18 cellular contexts compared by ENCODE assay signal in genomic region chr16:80723981-80724380, GRCh38.
DNase-seq lines count a peak whose midpoint lies in the region; ATAC-seq, FAIRE-seq and TF ChIP-seq lines count a peak whose summit lies in the region.
"Had no signal": no experiment of that assay in that cellular context is flagged by ENCODE, and none has a peak within 500 bp of the region (broad histone marks: within the 10 kb centered on the region; RNA-seq: fewer than 3 reads in every experiment).

No MANE protein-coding gene starts in this region.

- ATAC-seq in HepG2: no peak
- ATAC-seq in right lobe of liver: no peak
- no peak for ATAC-seq in central memory CD8-positive, alpha-beta T cell (replicated peaks; ENCODE audit: extremely low read depth, poor library complexity, severe bottlenecking)
- no peak for ATAC-seq in stimulated activated effector memory CD8-positive, alpha-beta T cell treated with anti-CD3 and anti-CD28 coated beads, Interleukin-12 subunit alpha, Interleukin-12 subunit beta, amount 100 ng/mL, for 72 hours
- ATAC-seq: A549 had no signal

- FAIRE-seq in HepG2 (lab: Jason Lieb, UNC): no peak
- FAIRE-seq: A549, D721Med, G401.6, H1, HTR-8/SVneo had no signal

- no peaks in the 10 kb centered on the region for H3K27me3 ChIP-seq in HepG2 (ENCODE audit: control insufficient read depth in 1 of 2, insufficient read depth in 2 of 2, low read length in 2 of 2)
- H3K27me3 ChIP-seq in right lobe of liver: no peaks in the 10 kb centered on the region

- TF ChIP-seq POLR2A in HepG2 (IDR thresholded peaks at IDR 0.05; ENCODE audit: insufficient read depth in 1 of 2, low read depth in 2 of 2, low read length in 2 of 2): no peak
- TF ChIP-seq POLR2A in right lobe of liver (IDR thresholded peaks at IDR 0.05): no peak
- TF ChIP-seq POLR2A in lower leg skin (IDR thresholded peaks at IDR 0.05): no peak

- in situ Hi-C loops in HepG2 (cut with HindIII; ENCODE audit: extremely low pct_ligation_motif_present, low pct_unique_long_range_greater_than_20kb) (no loop called here), KBM-7 (cut with MboI; ENCODE audit: low pct_unique_long_range_greater_than_20kb, low sequenced_read_pairs) (no loop called here)

- H2AFZ ChIP-seq in HepG2 (ENCODE audit: low read length): no peak overlapping the region

- peaks cover 56% of the 10 kb centered on the region for H3K4me1 Mint-ChIP-seq in central memory CD8-positive, alpha-beta T cell
- H3K4me1 Mint-ChIP-seq in stimulated activated effector memory CD8-positive, alpha-beta T cell treated with anti-CD3 and anti-CD28 coated beads, Interleukin-12 subunit alpha, Interleukin-12 subunit beta, amount 100 ng/mL, for 72 hours: peaks cover 29% of the 10 kb centered on the region

- H3K27ac ChIP-seq in HepG2 (ENCODE audit: extremely low read length, insufficient read depth, low read length): no peak overlapping the region
- no peak overlapping the region for H3K27ac ChIP-seq in right lobe of liver
- H3K27ac ChIP-seq in HEK293 (ENCODE audit: extremely low read depth, low read depth, low read length): no peak overlapping the region
- H3K27ac ChIP-seq: A549 had no signal

- H3K27ac Mint-ChIP-seq in central memory CD8-positive, alpha-beta T cell (ENCODE audit: low read depth): peak overlapping the region; percentile 64
- peak overlapping the region; percentile 43 for H3K27ac Mint-ChIP-seq in stimulated activated effector memory CD8-positive, alpha-beta T cell treated with anti-CD3 and anti-CD28 coated beads, Interleukin-12 subunit alpha, Interleukin-12 subunit beta, amount 100 ng/mL, for 72 hours

- peaks cover 5% of the 10 kb centered on the region for H3K9me3 Mint-ChIP-seq in central memory CD8-positive, alpha-beta T cell
- peaks cover 5% of the 10 kb centered on the region for H3K9me3 Mint-ChIP-seq in stimulated activated effector memory CD8-positive, alpha-beta T cell treated with anti-CD3 and anti-CD28 coated beads, Interleukin-12 subunit alpha, Interleukin-12 subunit beta, amount 100 ng/mL, for 72 hours

- DNase-seq in HepG2 (ENCODE audit: low spot score) (no peak), right lobe of liver (no peak), GDM1 (lab: John Stamatoyannopoulos, UW) (no peak), lower leg skin (ENCODE audit: low spot score in 2 of 2) (no peak), KBM-7 (no peak)
- DNase-seq in central memory CD8-positive, alpha-beta T cell (ENCODE audit: low spot score in 2 of 2): no peak
- DNase-seq in stimulated activated effector memory CD8-positive, alpha-beta T cell treated with anti-CD3 and anti-CD28 coated beads, Interleukin-12 subunit alpha, Interleukin-12 subunit beta, amount 100 ng/mL, for 72 hours (ENCODE audit: low spot score in 2 of 2): no peak
- DNase-seq: COR-L47, DMS153, DMS79 treated with DMSO at 0.1 percent for 48 hours, EL had no signal

- no peaks in the 10 kb centered on the region for H3K79me2 ChIP-seq in HepG2 (ENCODE audit: insufficient read depth, low read length)

- H3K9me3 ChIP-seq in HepG2 (ENCODE audit: low read length) (no peaks in the 10 kb centered on the region), right lobe of liver (no peaks in the 10 kb centered on the region), HEK293 (ENCODE audit: control insufficient read depth, insufficient read depth, low read depth, low read length) (no peaks in the 10 kb centered on the region)
- H3K9me3 ChIP-seq: A549, HAP-1 had no signal

- no peak overlapping the region for H3K4me2 ChIP-seq in HepG2 (ENCODE audit: low read depth, low read length)
- H3K4me2 ChIP-seq: A549 had no signal

- no TSS peak for BruUV-seq in HepG2 (replicated peaks; lab: Mats Ljungman, UMichigan)

- H3K36me3 ChIP-seq in HepG2 (replicated peaks in 1 of 2; ENCODE audit: control insufficient read depth in 1 of 2, insufficient read depth in 2 of 2, low read length in 2 of 2) (no peaks in the 10 kb centered on the region), right lobe of liver (no peaks in the 10 kb centered on the region), HEK293 (ENCODE audit: control insufficient read depth in 2 of 2, insufficient read depth in 1 of 2, low read length in 2 of 2) (no peaks in the 10 kb centered on the region)
- H3K36me3 ChIP-seq: HAP-1 had no signal

- H3K4me1 ChIP-seq in HepG2 (ENCODE audit: insufficient read depth, low read length): no peaks in the 10 kb centered on the region
- no peaks in the 10 kb centered on the region for H3K4me1 ChIP-seq in right lobe of liver
- H3K4me1 ChIP-seq in HEK293 (ENCODE audit: control insufficient read depth, insufficient read depth, low read length): no peaks in the 10 kb centered on the region
- H3K4me1 ChIP-seq: A549, HAP-1 had no signal

- H3K9ac ChIP-seq in HepG2 (ENCODE audit: insufficient read depth, low read depth, low read length): no peak overlapping the region

- intact Hi-C loops in HepG2 (cut with micrococcal nuclease; ENCODE audit: unreplicated experiment): no loop called here
- intact Hi-C loops in right lobe of liver (cut with DNase I): no loop called here
- intact Hi-C loops in lower leg skin (cut with DNase I; ENCODE audit: low total_unique reads): no loop called here

- no peak overlapping the region for H3K4me3 Mint-ChIP-seq in central memory CD8-positive, alpha-beta T cell
- H3K4me3 Mint-ChIP-seq in stimulated activated effector memory CD8-positive, alpha-beta T cell treated with anti-CD3 and anti-CD28 coated beads, Interleukin-12 subunit alpha, Interleukin-12 subunit beta, amount 100 ng/mL, for 72 hours: no peak overlapping the region

- TF ChIP-seq CTCF in HepG2 (CRISPR knock-in tag; IDR thresholded peaks at IDR 0.05): no peak
- TF ChIP-seq CTCF in right lobe of liver (IDR thresholded peaks at IDR 0.05): no peak
- TF ChIP-seq CTCF in HEK293 (tag by site-specific recombination; IDR thresholded peaks at IDR 0.05): no peak
- TF ChIP-seq CTCF in lower leg skin (IDR thresholded peaks at IDR 0.05): no peak

- no peaks in the 10 kb centered on the region for H4K20me1 ChIP-seq in HepG2 (ENCODE audit: insufficient read depth, low read length)

- H3K27me3 Mint-ChIP-seq in central memory CD8-positive, alpha-beta T cell: no peaks in the 10 kb centered on the region

- peaks cover 6% of the 10 kb centered on the region for H3K36me3 Mint-ChIP-seq in central memory CD8-positive, alpha-beta T cell (ENCODE audit: insufficient read depth)
- H3K36me3 Mint-ChIP-seq in stimulated activated effector memory CD8-positive, alpha-beta T cell treated with anti-CD3 and anti-CD28 coated beads, Interleukin-12 subunit alpha, Interleukin-12 subunit beta, amount 100 ng/mL, for 72 hours: no peaks in the 10 kb centered on the region

- H3K4me3 ChIP-seq in HepG2 (replicated peaks in 1 of 3; ENCODE audit: insufficient read depth in 1 of 3, low read depth in 2 of 3, low read length in 3 of 3) (no peak overlapping the region), right lobe of liver (no peak overlapping the region), HEK293 (ENCODE audit: low read depth, low read length) (no peak overlapping the region), lower leg skin (ENCODE audit: low read depth, poor library complexity, severe bottlenecking) (no peak overlapping the region)
- H3K4me3 ChIP-seq: A549, HAP-1 had no signal

- CTCF ChIA-PET in HepG2 (lab: Yijun Ruan, JAX; ENCODE audit: low intra/inter-chr PET ratio, low total read pairs) (no interaction called here), HEK293 (lab: Yijun Ruan, JAX) (no interaction called here)

- POLR2A ChIA-PET in HepG2 (lab: Yijun Ruan, JAX): no interaction called here
- POLR2A ChIA-PET in HEK293 (lab: Yijun Ruan, JAX): no interaction called here

- TF ChIP-seq EP300 in HepG2 (IDR thresholded peaks at IDR 0.05; ENCODE audit: low read depth in 2 of 2, low read length in 2 of 2): no peak
- no peak for TF ChIP-seq EP300 in HepG2 (CRISPR knock-in tag; IDR thresholded peaks at IDR 0.05; ENCODE audit: borderline replicate concordance)

- no peak for TF ChIP-seq RAD21 in HepG2 (CRISPR knock-in tag; IDR thresholded peaks at IDR 0.05)

TF ChIP-seq in HepG2, 621 proteins besides CTCF, POLR2A, EP300 and RAD21:
- 0 out of 2 replicates have a peak, but pooled peaks have one; percentile 19 for TF ChIP-seq ATM (IDR thresholded peaks at IDR 0.05; ENCODE audit: borderline replicate concordance)
- TF ChIP-seq ZNF839 (CRISPR knock-in tag; IDR thresholded peaks at IDR 0.05; ENCODE audit: borderline replicate concordance): no peak

TF ChIP-seq in HEK293, 187 proteins besides CTCF, POLR2A, EP300 and RAD21:
- TF ChIP-seq ZNF513 (tag by site-specific recombination; IDR thresholded peaks at IDR 0.05): peak; percentile 91
- 0 out of 2 replicates have a peak, but pooled peaks have one; percentile 29 for TF ChIP-seq ZNF248 (tag by site-specific recombination; IDR thresholded peaks at IDR 0.05)
- TF ChIP-seq PRDM1 (tag by site-specific recombination; IDR thresholded peaks at IDR 0.05): peak; percentile 50; the same call in 1 of the 2 replicates
- TF ChIP-seq KLF10 (tag by site-specific recombination; IDR thresholded peaks at IDR 0.05): no peak
- peak; percentile 65 for TF ChIP-seq ZNF366 (tag by site-specific recombination; conservative IDR thresholded peaks at IDR 0.05)
TF ChIP-seq in HEK293: peak in this region for 4.

Comparison
In these comparisons a context has a peak if more than half of its experiments do, and no peak if none do; other contexts are left out.
1. Of the 63 proteins assayed by ChIP-seq in both HepG2 and HEK293: peak only in HepG2: none; only in HEK293: ZNF513; in both: none; in neither: 62.